Comparison of ENCODE assay signal across 8 cellular contexts in the genomic region with DNA sequence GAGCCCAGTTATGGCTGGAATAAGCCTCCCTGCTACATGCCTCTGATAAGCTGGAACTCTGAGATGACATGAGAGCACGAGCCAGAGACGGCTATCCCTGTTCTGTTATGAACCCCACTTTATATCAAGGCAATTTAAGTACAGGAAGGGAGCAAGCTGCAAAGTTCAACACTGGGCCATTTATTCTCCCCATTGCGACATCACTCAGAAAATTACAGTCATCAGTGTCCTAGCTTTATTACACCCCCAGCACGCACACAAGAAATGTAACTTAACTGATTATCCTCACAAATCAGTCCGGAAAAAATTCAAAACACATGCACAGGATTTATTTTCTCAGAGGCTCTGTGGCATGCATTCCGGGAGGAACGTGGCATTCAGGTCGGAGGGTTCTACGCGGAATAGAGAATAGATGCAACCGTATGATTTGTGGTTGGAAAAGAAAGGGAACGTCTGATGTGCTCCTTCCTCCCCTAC.
DNase-seq lines count a peak whose midpoint lies in the region; ATAC-seq and TF ChIP-seq lines count a peak whose summit lies in the region.

No MANE protein-coding gene starts in this region.

- no peak for ATAC-seq in natural killer cell
- no peak for ATAC-seq in GM18511 (IDR thresholded peaks at IDR 0.05; ENCODE audit: unreplicated experiment)

- in situ Hi-C loops in GM13977 (cut with MboI; ENCODE audit: low pct_unique_long_range_greater_than_20kb, low sequenced_read_pairs, unreplicated experiment): loop anchor here (10.0 kb wide), 1 partner anchor 467 kb away; no protein-coding TSS in a partner anchor

- peak overlapping the region; percentile 36 to 98 for H3K27ac ChIP-seq in coronary artery

- CTCF ChIA-PET in Calu3 (lab: Charles Lee): interaction anchor here (1.1 to 1.5 kb wide), 2 partner anchors 81 to 463 kb away, joined by 3 to 11 read pairs; no protein-coding TSS in a partner anchor

- H3K9me3 Mint-ChIP-seq in Calu3 (ENCODE audit: low read depth, unreplicated experiment): no peaks in the 10 kb centered on the region
- H3K9me3 Mint-ChIP-seq in natural killer cell: no peaks in the 10 kb centered on the region

- no peak for DNase-seq in Calu3
- DNase-seq in NOMO-1 treated with DMSO at 0.1 percent for 48 hours (lab: John Stamatoyannopoulos, UW; ENCODE audit: unreplicated experiment): peak; percentile 82
- no peak for DNase-seq in coronary artery (ENCODE audit: low spot score)
- DNase-seq in natural killer cell: no peak
- no peak for DNase-seq in GM13977 (ENCODE audit: low spot score)
- no peak for DNase-seq in SHP77 treated with DMSO at 0.1 percent for 48 hours (lab: John Stamatoyannopoulos, UW)
- no peak for DNase-seq in NCI-H187 treated with DMSO at 0.1 percent for 48 hours (lab: John Stamatoyannopoulos, UW)

- H3K27me3 Mint-ChIP-seq in Calu3 (ENCODE audit: unreplicated experiment): no peaks in the 10 kb centered on the region
- H3K27me3 Mint-ChIP-seq in natural killer cell (ENCODE audit: low read depth in 2 of 2): peaks cover 13 to 29% of the 10 kb centered on the region in 2 donors

- intact Hi-C loops in Calu3 (cut with micrococcal nuclease; ENCODE audit: unreplicated experiment): loop anchor here (1.0 to 10.0 kb wide), 6 partner anchors 60 to 577 kb away; no protein-coding TSS in a partner anchor
- intact Hi-C loops in natural killer cell (cut with micrococcal nuclease): loop anchor here (10.0 kb wide), 1 partner anchor 1007 kb away; a partner anchor contains a TSS

- peaks cover 37% of the 10 kb centered on the region for H3K4me1 Mint-ChIP-seq in Calu3 (ENCODE audit: low read depth, unreplicated experiment)
- H3K4me1 Mint-ChIP-seq in natural killer cell: peaks cover 36 to 38% of the 10 kb centered on the region in 2 donors

- TF ChIP-seq CTCF in Calu3 (IDR thresholded peaks at IDR 0.05; ENCODE audit: unreplicated experiment) (no peak), coronary artery (IDR thresholded peaks at IDR 0.05) (no peak), natural killer cell (IDR thresholded peaks at IDR 0.05) (no peak), GM13977 (IDR thresholded peaks at IDR 0.05; ENCODE audit: extremely low read depth, insufficient read depth, missing control alignments) (no peak)

- H3K36me3 Mint-ChIP-seq in Calu3 (ENCODE audit: insufficient read depth, unreplicated experiment) (peaks cover 48% of the 10 kb centered on the region), natural killer cell (no peaks in the 10 kb centered on the region)

- no TSS peak for BruUV-seq in Calu3 (replicated peaks; lab: Mats Ljungman, UMichigan)

- H3K27ac Mint-ChIP-seq in Calu3 (ENCODE audit: unreplicated experiment) (peak overlapping the region; percentile 60), natural killer cell (peak overlapping the region; percentile 47 to 87)

- H3K4me3 Mint-ChIP-seq in Calu3 (ENCODE audit: low read depth, unreplicated experiment): peak overlapping the region; percentile 72
- peak overlapping the region; percentile 78 for H3K4me3 Mint-ChIP-seq in natural killer cell

- H3K4me3 ChIP-seq in coronary artery: peak overlapping the region; percentile 70
